ENCODE assay signal across 8 cellular contexts in genomic region chr19:58385313-58386165, GRCh38. TPM values are rescaled to one million over a fixed set of nuclear protein-coding genes. Genes with fewer than 3 reads are reported as not detected.
DNase-seq lines count a peak whose midpoint lies in the region; ATAC-seq and TF ChIP-seq lines count a peak whose summit lies in the region.

No MANE protein-coding gene starts in this region.

- H2AFZ ChIP-seq in hepatocyte, result peak overlapping the region; percentile 59

- no peak for ATAC-seq in HG02588 (IDR thresholded peaks at IDR 0.05; ENCODE audit: unreplicated experiment)

- no peaks in the 10 kb centered on the region for H3K9me2 ChIP-seq in hepatocyte (replicated peaks; ENCODE audit: insufficient read depth)

- H4K20me1 ChIP-seq in hepatocyte (ENCODE audit: insufficient read depth, poor library complexity, severe bottlenecking), result no peaks in the 10 kb centered on the region

- peaks cover 24% of the 10 kb centered on the region for H3K4me1 ChIP-seq in hepatocyte (ENCODE audit: insufficient read depth)

- H3K9me3 ChIP-seq in hepatocyte (ENCODE audit: low read depth), result no peaks in the 10 kb centered on the region

- no peaks in the 10 kb centered on the region for H3K27me3 ChIP-seq in hepatocyte

- H3K4me3 ChIP-seq in hepatocyte, result peak overlapping the region; percentile 37

- peak overlapping the region; percentile 99 for H3K27ac ChIP-seq in hepatocyte

- H3K36me3 ChIP-seq in hepatocyte (replicated peaks; ENCODE audit: insufficient read depth, low read depth), result no peaks in the 10 kb centered on the region

- WGBS in hepatocyte (ENCODE audit: low lambda C conversion rate, missing lambda C conversion rate), result 77% methylated on average over 16 of the region's 16 CpGs

- peak; percentile 8 for TF ChIP-seq POLR2A in GM19193 (IDR thresholded peaks at IDR 0.05; ENCODE audit: extremely low read depth, insufficient read depth, insufficient read length)

- no peak for TF ChIP-seq CTCF in hepatocyte (IDR thresholded peaks at IDR 0.05; ENCODE audit: poor library complexity)

- peaks cover 50% of the 10 kb centered on the region for H3K79me2 ChIP-seq in hepatocyte

- peak overlapping the region; percentile 86 for H3K4me2 ChIP-seq in hepatocyte

- DNase-seq in activated CD8-positive, alpha-beta memory T cell treated with anti-CD3 and anti-CD28 coated beads, Interleukin-2, amount 50 U/mL, for 48 hours, result peak; percentile 73
- no peak for DNase-seq in hepatocyte (ENCODE audit: low spot score)
- peak; percentile 44 for DNase-seq in stimulated activated CD4-positive, alpha-beta T cell treated with anti-CD3 and anti-CD28 coated beads, Interleukin-1b, Interleukin-23, amount 100 ng/mL, for 48 hours
- DNase-seq in NK-92 treated with Interleukin-12 subunit alpha and Interleukin-12 subunit beta, amount 100 ng/mL, for 24 hours (lab: John Stamatoyannopoulos, UW), result no peak
- no peak for DNase-seq in AG08395 (ENCODE audit: low spot score)
- DNase-seq in NCI-H748 treated with DMSO at 0.1 percent for 48 hours (lab: John Stamatoyannopoulos, UW), result no peak

RNA-seq across cellular contexts. Expression of gene RPS5, which starts 1.5 kb away (rescaled TPM):
- 1,644 and 2,420 TPM in 2 replicates for total RNA-seq in hepatocyte
- 562 and 565 TPM in 2 replicates for polyA plus RNA-seq in hepatocyte

RNA-seq across cellular contexts. Expression of gene ZNF837, which starts 4.7 kb away (rescaled TPM):
- total RNA-seq in hepatocyte, result 5.0 and 5.9 TPM in 2 replicates
- polyA plus RNA-seq in hepatocyte, result 5.4 and 9.7 TPM in 2 replicates

RNA-seq across cellular contexts. Expression of gene RNF225, which starts 9.9 kb away (rescaled TPM):
- total RNA-seq in hepatocyte, result not detected in 2 replicates
- polyA plus RNA-seq in hepatocyte, result 0.47 TPM in 1 of 2 replicates, not detected in the other

RNA-seq across cellular contexts. Expression of gene ZNF584, which starts 22.9 kb away (rescaled TPM):
- total RNA-seq in hepatocyte, result 4.5 and 5.5 TPM in 2 replicates
- 4.5 and 7.9 TPM in 2 replicates for polyA plus RNA-seq in hepatocyte

RNA-seq across cellular contexts. Expression of gene ZNF497, which starts 23.0 kb away (rescaled TPM):
- total RNA-seq in hepatocyte, result 1.5 and 1.6 TPM in 2 replicates
- 3.3 and 4.3 TPM in 2 replicates for polyA plus RNA-seq in hepatocyte

Comparison
In these comparisons a context has a peak if more than half of its experiments do, and no peak if none do; other contexts are left out.
1. DNase-seq: peak in activated CD8-positive, alpha-beta memory T cell treated with anti-CD3 and anti-CD28 coated beads, Interleukin-2, amount 50 U/mL, for 48 hours (single experiment) and stimulated activated CD4-positive, alpha-beta T cell treated with anti-CD3 and anti-CD28 coated beads, Interleukin-1b, Interleukin-23, amount 100 ng/mL, for 48 hours (single experiment); none in hepatocyte (single experiment), NK-92 treated with Interleukin-12 subunit alpha and Interleukin-12 subunit beta, amount 100 ng/mL, for 24 hours (single experiment), AG08395 (single experiment) and NCI-H748 treated with DMSO at 0.1 percent for 48 hours (single experiment).